2 cellular contexts compared by ENCODE assay signal in genomic region chr16:67006930-67007658, GRCh38.
TF ChIP-seq lines count a peak whose summit lies in the region.

No MANE protein-coding gene starts in this region.

TF ChIP-seq in HepG2, 621 proteins besides CTCF, POLR2A, EP300 and RAD21:
- TF ChIP-seq EZH2 (conservative IDR thresholded peaks at IDR 0.05; ENCODE audit: low read depth, low read length) (no peak), SALL1 (CRISPR knock-in tag; IDR thresholded peaks at IDR 0.05) (peak; percentile 13; the same call in 1 of the 2 replicates), KAT2B (IDR thresholded peaks at IDR 0.05; ENCODE audit: borderline replicate concordance, low read depth, low read length) (no peak), ELK4 (CRISPR knock-in tag; IDR thresholded peaks at IDR 0.05; ENCODE audit: borderline replicate concordance) (no peak), ZBTB26 (CRISPR knock-in tag; IDR thresholded peaks at IDR 0.05; ENCODE audit: borderline replicate concordance) (no peak), ZFX (CRISPR knock-in tag; IDR thresholded peaks at IDR 0.05; ENCODE audit: low read depth) (0 out of 2 replicates have a peak, but pooled peaks have one; percentile 29), ZNF841 (CRISPR knock-in tag; IDR thresholded peaks at IDR 0.05; ENCODE audit: borderline replicate concordance) (no peak), PATZ1 (CRISPR knock-in tag; IDR thresholded peaks at IDR 0.05) (no peak), GATAD2A (CRISPR knock-in tag; IDR thresholded peaks at IDR 0.05) (no peak), MYPOP (CRISPR knock-in tag; IDR thresholded peaks at IDR 0.05) (no peak), HDAC6 (IDR thresholded peaks at IDR 0.05; ENCODE audit: low read depth, low read length) (no peak), ZNF850 (CRISPR knock-in tag; conservative IDR thresholded peaks at IDR 0.05) (no peak), GATAD1 (CRISPR knock-in tag; IDR thresholded peaks at IDR 0.05) (no peak), ZNF274 (CRISPR knock-in tag; IDR thresholded peaks at IDR 0.05) (no peak), CEBPB (IDR thresholded peaks at IDR 0.05; ENCODE audit: borderline replicate concordance, low read depth, low read length) (peak; percentile 17; the same call in 1 of the 2 replicates), ZNF563 (CRISPR knock-in tag; IDR thresholded peaks at IDR 0.05) (no peak), GATA4 (IDR thresholded peaks at IDR 0.05; ENCODE audit: borderline replicate concordance, low read depth) (no peak), ZBTB3 (CRISPR knock-in tag; IDR thresholded peaks at IDR 0.05; ENCODE audit: borderline replicate concordance, low read depth) (no peak), PAF1 (CRISPR knock-in tag; IDR thresholded peaks at IDR 0.05) (no peak), ZBTB25 (CRISPR knock-in tag; IDR thresholded peaks at IDR 0.05) (no peak), RFX5 (IDR thresholded peaks at IDR 0.05; ENCODE audit: low read depth, low read length) (no peak), ZNF567 (CRISPR knock-in tag; IDR thresholded peaks at IDR 0.05; ENCODE audit: borderline replicate concordance) (no peak)

TF ChIP-seq in GM23338, 12 proteins besides CTCF, POLR2A, EP300 and RAD21:
- no peak for TF ChIP-seq JUNB (IDR thresholded peaks at IDR 0.05; ENCODE audit: unreplicated experiment)
- TF ChIP-seq NANOG (IDR thresholded peaks at IDR 0.05; ENCODE audit: borderline replicate concordance) = no peak
- TF ChIP-seq EZH2phosphoT487 (IDR thresholded peaks at IDR 0.05; ENCODE audit: unreplicated experiment) = no peak
- TF ChIP-seq POLR2AphosphoS5 (IDR thresholded peaks at IDR 0.05; ENCODE audit: low read depth) = no peak
- no peak for TF ChIP-seq REST (IDR thresholded peaks at IDR 0.05; ENCODE audit: unreplicated experiment)
- TF ChIP-seq ZNF462 (CRISPR knock-in tag; IDR thresholded peaks at IDR 0.05) = no peak
- no peak for TF ChIP-seq CREB1 (CRISPR knock-in tag; IDR thresholded peaks at IDR 0.05; ENCODE audit: low read depth)
- TF ChIP-seq EZH2 (IDR thresholded peaks at IDR 0.05; ENCODE audit: low read depth, unreplicated experiment) = no peak
- no peak for TF ChIP-seq STAT1 (IDR thresholded peaks at IDR 0.05; ENCODE audit: unreplicated experiment)
- no peak for TF ChIP-seq ZNF331 (CRISPR knock-in tag; IDR thresholded peaks at IDR 0.05; ENCODE audit: low read depth)
- no peak for TF ChIP-seq ZNF114 (CRISPR knock-in tag; IDR thresholded peaks at IDR 0.05)
- TF ChIP-seq ETS1 (IDR thresholded peaks at IDR 0.05) = no peak
TF ChIP-seq in GM23338: peak in this region for 0.
